8 cellular contexts compared by ENCODE assay signal in the genomic region with DNA sequence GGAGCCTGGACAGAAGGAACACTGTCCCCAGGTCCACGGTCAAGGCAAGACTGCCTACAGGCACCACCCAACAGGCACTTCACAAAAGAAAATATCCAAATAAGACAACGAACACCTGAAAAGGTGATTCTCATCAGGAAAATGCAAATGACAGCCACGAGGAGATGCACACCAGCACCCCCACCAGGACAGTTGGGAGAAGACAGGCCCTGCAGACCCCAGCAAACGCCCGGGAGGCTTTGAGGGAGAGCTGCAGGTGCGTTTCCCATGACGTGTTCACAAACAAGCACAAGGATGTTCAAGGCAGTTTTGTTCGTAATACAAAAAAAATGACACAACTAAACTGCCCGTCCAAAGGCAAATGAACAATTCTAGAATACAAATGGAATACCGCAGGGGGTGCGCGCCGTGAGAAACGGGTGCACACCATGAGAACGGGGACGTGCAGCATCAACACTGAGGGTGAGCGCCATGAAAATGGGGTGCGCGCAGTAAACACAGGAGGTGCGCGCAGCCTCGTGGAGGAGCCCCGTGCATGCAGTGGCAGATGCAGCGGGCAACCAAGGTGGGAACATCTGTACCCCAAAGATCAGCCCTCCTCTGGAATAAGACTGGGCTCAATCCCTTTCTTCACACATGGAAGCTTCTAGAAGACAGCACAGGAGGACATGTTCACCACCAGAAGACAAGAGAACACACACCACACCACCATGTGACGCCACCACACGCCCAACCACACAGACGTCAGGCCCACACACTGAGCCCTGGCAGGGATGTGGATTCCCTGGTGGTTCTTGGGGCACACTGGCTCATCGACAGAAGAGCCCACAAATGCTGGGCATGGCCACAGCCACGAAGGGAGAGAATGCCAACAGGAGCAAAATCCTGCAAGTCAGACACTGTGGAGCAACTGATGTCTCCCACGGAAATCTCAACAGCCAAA.
A peak's percentile ranks its signal among the peaks of the same experiment; 100 is the strongest.
DNase-seq lines count a peak whose midpoint lies in the region; ATAC-seq and TF ChIP-seq lines count a peak whose summit lies in the region.

No MANE protein-coding gene starts in this region.

- DNase-seq in Right ventricle myocardium superior (peak; percentile 31), right atrium auricular region (ENCODE audit: low spot score) (no peak), heart right ventricle (no peak), transverse colon (no peak), caudate nucleus (lab: John Stamatoyannopoulos, UW) (no peak), AG08396 (ENCODE audit: low spot score) (no peak)
- DNase-seq in activated CD8-positive, alpha-beta memory T cell treated with anti-CD3 and anti-CD28 coated beads, Interleukin-2, amount 50 U/mL, for 4 hours = peak; percentile 43

- H3K4me1 ChIP-seq in right atrium auricular region (peaks cover 0 to 31% of the 10 kb centered on the region in 2 donors), heart right ventricle (peaks cover 5 to 35% (median 10%) of the 10 kb centered on the region in 9 donors), transverse colon (peaks cover 0 to 14% (median 2%) of the 10 kb centered on the region in 4 donors)

- H3K9me3 ChIP-seq in right atrium auricular region = no peaks in the 10 kb centered on the region
- H3K9me3 ChIP-seq in heart right ventricle = no peaks in the 10 kb centered on the region
- H3K9me3 ChIP-seq in transverse colon = no peaks in the 10 kb centered on the region

- ATAC-seq in Right ventricle myocardium superior (ENCODE audit: poor library complexity) = no peak
- ATAC-seq in heart right ventricle = no peak
- no peak for ATAC-seq in HG02852 (IDR thresholded peaks at IDR 0.05; ENCODE audit: unreplicated experiment)

- WGBS in heart right ventricle, 2 donors = 85% methylated on average over 30 of the region's 30 CpGs
- 80 to 92% methylated on average over 21 to 30 of the region's 30 CpGs for WGBS in transverse colon (ENCODE audit: low coverage in 1 of 2), 2 donors

- TF ChIP-seq POLR2A in transverse colon (IDR thresholded peaks at IDR 0.05) = no peak

- H3K27me3 ChIP-seq in right atrium auricular region (no peaks in the 10 kb centered on the region), heart right ventricle (no peaks in the 10 kb centered on the region), transverse colon (no peaks in the 10 kb centered on the region)

- H3K36me3 ChIP-seq in right atrium auricular region (peaks cover 31% of the 10 kb centered on the region), heart right ventricle (peaks cover 0 to 63% (median 20%) of the 10 kb centered on the region in 9 donors), transverse colon (no peaks in the 10 kb centered on the region)

- in situ Hi-C loops in transverse colon (cut with MboI; ENCODE audit: low pct_ligation_motif_present in 1 of 4, low pct_unique_long_range_greater_than_20kb in 1 of 4, low sequenced_read_pairs in 3 of 4) = no loop called here

- intact Hi-C loops in Right ventricle myocardium superior (cut with DNase I) = no loop called here
- intact Hi-C loops in heart right ventricle (cut with DNase I) = no loop called here
- intact Hi-C loops in transverse colon (cut with DNase I; ENCODE audit: low total_unique reads) = no loop called here

- TF ChIP-seq CTCF in right atrium auricular region (IDR thresholded peaks at IDR 0.05) = peak in 1 of 2 donors; percentile 53
- TF ChIP-seq CTCF in heart right ventricle (IDR thresholded peaks at IDR 0.05) = peak in 8 of 9 donors; percentile 23 to 56 (median 40)
- peak in 4 of 5 experiments; percentile 15 to 36 (median 30) for TF ChIP-seq CTCF in transverse colon (IDR thresholded peaks at IDR 0.05)

- TF ChIP-seq EP300 in transverse colon (IDR thresholded peaks at IDR 0.05; ENCODE audit: low read depth) = no peak

- H3K27ac ChIP-seq in right atrium auricular region (no peak overlapping the region), heart right ventricle (no peak overlapping the region), transverse colon (no peak overlapping the region), caudate nucleus (ENCODE audit: low read depth, low read length) (no peak overlapping the region)

- H3K4me3 ChIP-seq in right atrium auricular region (no peak overlapping the region), heart right ventricle (no peak overlapping the region), transverse colon (no peak overlapping the region)

Comparison
In these comparisons a context has a peak if more than half of its experiments do, and no peak if none do; other contexts are left out.
1. DNase-seq: peak in Right ventricle myocardium superior (single experiment) and activated CD8-positive, alpha-beta memory T cell treated with anti-CD3 and anti-CD28 coated beads, Interleukin-2, amount 50 U/mL, for 4 hours (single experiment); none in right atrium auricular region (single experiment), heart right ventricle (0 of 2), transverse colon (single experiment), caudate nucleus (0 of 61) and AG08396 (single experiment).